In genomic region chr17:79214940-79215604, GRCh38 we compare ENCODE assay signal across 25 cellular contexts.
DNase-seq lines count a peak whose midpoint lies in the region; ATAC-seq and TF ChIP-seq lines count a peak whose summit lies in the region.
"Had no signal": no experiment of that assay in that cellular context is flagged by ENCODE, and none has a peak within 500 bp of the region (broad histone marks: within the 10 kb centered on the region; RNA-seq: fewer than 3 reads in every experiment).

No MANE protein-coding gene starts in this region.

- H3K36me3 ChIP-seq in H7 (replicated peaks; ENCODE audit: control insufficient read depth, insufficient read depth, low read length): no peaks in the 10 kb centered on the region
- no peaks in the 10 kb centered on the region for H3K36me3 ChIP-seq in esophagus squamous epithelium
- H3K36me3 ChIP-seq: gastrocnemius medialis, left ventricle myocardium inferior, suprapubic skin had no signal

- ATAC-seq in HG03442 (IDR thresholded peaks at IDR 0.05; ENCODE audit: unreplicated experiment): no peak
- ATAC-seq: activated T-cell treated with anti-CD3 and anti-CD28 coated beads, Interleukin-2, amount 50 U/mL, for 4 hours; gastrocnemius medialis had no signal

- H3K4me3 ChIP-seq in H7 (ENCODE audit: insufficient read depth, low read depth, low read length) (no peak overlapping the region), esophagus squamous epithelium (no peak overlapping the region)
- H3K4me3 ChIP-seq: gastrocnemius medialis, left ventricle myocardium inferior, suprapubic skin had no signal

- no peak for TF ChIP-seq CTCF in esophagus squamous epithelium (IDR thresholded peaks at IDR 0.05)

- peaks cover 0 to 2% (median 0%) of the 10 kb centered on the region in 3 donors for H3K4me1 ChIP-seq in esophagus squamous epithelium
- H3K4me1 ChIP-seq: left ventricle myocardium inferior had no signal

- H3K27me3 ChIP-seq in H7 (ENCODE audit: control insufficient read depth, insufficient read depth, low read length): peaks cover 3% of the 10 kb centered on the region
- peaks cover 0 to 98% (median 0%) of the 10 kb centered on the region in 4 donors for H3K27me3 ChIP-seq in esophagus squamous epithelium

- no peak for TF ChIP-seq POLR2A in esophagus squamous epithelium (IDR thresholded peaks at IDR 0.05)

- no peak overlapping the region for H3K27ac ChIP-seq in esophagus squamous epithelium
- H3K27ac ChIP-seq: gastrocnemius medialis, left ventricle myocardium inferior, suprapubic skin had no signal

- H3K9me3 ChIP-seq in esophagus squamous epithelium: no peaks in the 10 kb centered on the region
- H3K9me3 ChIP-seq: gastrocnemius medialis, left ventricle myocardium inferior, suprapubic skin had no signal

- 28 to 44% methylated on average over 7 to 9 of the region's 20 CpGs for WGBS in esophagus squamous epithelium, 2 donors

- DNase-seq in NCI-H1417 (lab: John Stamatoyannopoulos, UW) (peak in 2 of 3 experiments; percentile 39 to 71), NCI-H1417 treated with DMSO at 0.1 percent for 48 hours (lab: John Stamatoyannopoulos, UW) (no peak), H7 (peak; percentile 75), NCI-H748 treated with DMSO at 0.1 percent for 48 hours (lab: John Stamatoyannopoulos, UW) (peak; percentile 5), left kidney (ENCODE audit: low read depth, low spot score) (peak; percentile 33), esophagus squamous epithelium (lab: John Stamatoyannopoulos, UW) (no peak), NCI-H128 (lab: John Stamatoyannopoulos, UW; ENCODE audit: unreplicated experiment) (no peak)
- DNase-seq: 8988T; activated CD4-positive, alpha-beta T cell treated with anti-CD3 and anti-CD28 coated beads, Interleukin-2, amount 10 ng/mL, durations not matched to agents 24 days and 14 days; activated gamma-delta T cell treated with Interleukin-2 at 50 U/mL for 16 hours; activated T-cell treated with anti-CD3 and anti-CD28 coated beads, Interleukin-2, amount 50 U/mL, for 4 hours; CD4-positive, alpha-beta T cell; central memory CD4-positive, alpha-beta T cell; dermis blood vessel endothelial cell; DMS53; gastrocnemius medialis; hippocampal formation; left ventricle myocardium inferior; NCI-H1048; NCI-H2107; NCI-H526 treated with DMSO at 0.1 percent for 48 hours; stimulated activated naive CD4-positive, alpha-beta T cell; T-helper 9 cell had no signal

- intact Hi-C loops in esophagus squamous epithelium (cut with DNase I): no loop called here

Comparison
In these comparisons a context has a peak if more than half of its experiments do, and no peak if none do; other contexts are left out.
1. DNase-seq: peak in NCI-H1417 (2 of 3), H7 (single experiment), NCI-H748 treated with DMSO at 0.1 percent for 48 hours (single experiment) and left kidney (single experiment); none in NCI-H1417 treated with DMSO at 0.1 percent for 48 hours (single experiment), esophagus squamous epithelium (single experiment) and NCI-H128 (single experiment).